10 cellular contexts compared by ENCODE assay signal in genomic region chr12:42234970-42235369, GRCh38. TPM values are rescaled to one million over a fixed set of nuclear protein-coding genes. Genes with fewer than 3 reads are reported as not detected.
DNase-seq lines count a peak whose midpoint lies in the region; ATAC-seq, FAIRE-seq and TF ChIP-seq lines count a peak whose summit lies in the region.
"Had no signal": no experiment of that assay in that cellular context is flagged by ENCODE, and none has a peak within 500 bp of the region (broad histone marks: within the 10 kb centered on the region; RNA-seq: fewer than 3 reads in every experiment).

No MANE protein-coding gene starts in this region.

- TF ChIP-seq EP300 in GM12878 (IDR thresholded peaks at IDR 0.05; ENCODE audit: borderline replicate concordance in 1 of 2, control insufficient read depth in 1 of 2, low read depth in 2 of 2, low read length in 2 of 2) = no peak
- no peak for TF ChIP-seq EP300 in stomach (IDR thresholded peaks at IDR 0.05)

- 31 to 43% methylated on average over 2 of the region's 2 CpGs for WGBS in GM23248 (ENCODE audit: low coverage in 1 of 2, low lambda C conversion rate in 2 of 2, missing lambda C conversion rate in 2 of 2), 2 experiments
- WGBS in GM12878 (ENCODE audit: insufficient coverage, insufficient replicate concordance, low lambda C conversion rate, missing lambda C conversion rate) = 100% methylated on average over 2 of the region's 2 CpGs
- 62 to 76% (median 69%) methylated on average over 2 of the region's 2 CpGs for WGBS in stomach, 5 donors

- peak overlapping the region; percentile 99 for H3K4me2 ChIP-seq in GM23248 (ENCODE audit: unreplicated experiment)
- peak overlapping the region; percentile 76 for H3K4me2 ChIP-seq in GM12878 (ENCODE audit: control insufficient read depth, insufficient read depth)

- peaks cover 75% of the 10 kb centered on the region for H3K79me2 ChIP-seq in GM23248 (ENCODE audit: insufficient read depth)
- H3K79me2 ChIP-seq in GM12878 (ENCODE audit: control insufficient read depth, insufficient read depth, low read length) = peaks cover 52% of the 10 kb centered on the region

- in situ Hi-C loops in GM23248 (cut with MboI) (no loop called here), GM12878 (cut with MboI) (no loop called here)

- FAIRE-seq in GM12878 (lab: Jason Lieb, UNC) = no peak
- FAIRE-seq in kidney (lab: Jason Lieb, UNC) = peak; percentile 37
- FAIRE-seq in RCC 7860 (lab: Jason Lieb, UNC) = no peak

- H3K9me3 ChIP-seq in GM23248 (ENCODE audit: low read depth) = no peaks in the 10 kb centered on the region
- H3K9me3 ChIP-seq in GM12878 (replicated peaks; ENCODE audit: control insufficient read depth, insufficient read depth, low read length) = no peaks in the 10 kb centered on the region
- H3K9me3 ChIP-seq in kidney (ENCODE audit: control insufficient read depth in 1 of 2, low read length in 2 of 2) = no peaks in the 10 kb centered on the region
- no peaks in the 10 kb centered on the region for H3K9me3 ChIP-seq in stomach

- no peaks in the 10 kb centered on the region for H3K27me3 ChIP-seq in GM23248 (replicated peaks; ENCODE audit: insufficient read depth)
- no peaks in the 10 kb centered on the region for H3K27me3 ChIP-seq in GM12878 (replicated peaks in 1 of 2; ENCODE audit: control insufficient read depth in 2 of 2, insufficient read depth in 2 of 2, low read length in 1 of 2)
- H3K27me3 ChIP-seq in stomach = no peaks in the 10 kb centered on the region

- H3K27ac ChIP-seq in GM23248 (peak overlapping the region; percentile 46), GM12878 (ENCODE audit: control insufficient read depth, insufficient read depth) (peak overlapping the region; percentile 42; the same call in 1 of the 2 replicates), kidney (ENCODE audit: low read depth in 2 of 2, low read length in 2 of 2) (peak overlapping the region in 1 of 2 donors; percentile 30), stomach (peak overlapping the region in 4 of 5 donors; percentile 52 to 98 (median 72))
- H3K27ac ChIP-seq: WERI-Rb-1 had no signal

- intact Hi-C loops in GM12878 (cut with micrococcal nuclease; ENCODE audit: unreplicated experiment) = loop anchor here (5.0 kb wide), 1 partner anchor 93 kb away; the partner anchor contains the start of gene GXYLT1
- intact Hi-C loops in kidney (cut with DNase I) = no loop called here
- intact Hi-C loops in stomach (cut with DNase I; ENCODE audit: low total_unique reads) = loop anchor here (5.0 kb wide), 1 partner anchor 88 kb away; no protein-coding TSS in a partner anchor

- SMC1A ChIA-PET in GM12878 (lab: Charles Lee; ENCODE audit: uncharacterized antibody, unreplicated experiment) = interaction anchor here (1.1 to 3.0 kb wide), 8 partner anchors 9 to 97 kb away, joined by 4 to 14 read pairs (median 6); partner anchors contain the start of genes PPHLN1 and ZCRB1

- H3K4me1 ChIP-seq in GM23248 (ENCODE audit: insufficient read depth) = peaks cover 42% of the 10 kb centered on the region
- H3K4me1 ChIP-seq in GM12878 (ENCODE audit: control insufficient read depth, insufficient read depth, low read length) = peaks cover 3% of the 10 kb centered on the region; the same call in 1 of the 2 replicates
- H3K4me1 ChIP-seq in kidney (ENCODE audit: control insufficient read depth in 1 of 2, insufficient read depth in 1 of 2, low read depth in 1 of 2, low read length in 2 of 2) = peaks cover 0 to 14% of the 10 kb centered on the region in 2 donors
- H3K4me1 ChIP-seq in stomach = peaks cover 19 to 55% (median 35%) of the 10 kb centered on the region in 4 donors

- H3K36me3 ChIP-seq in GM23248 (ENCODE audit: low read depth) (peaks cover under 1% of the 10 kb centered on the region; the same call in 1 of the 2 replicates), GM12878 (ENCODE audit: control insufficient read depth in 2 of 2, insufficient read depth in 2 of 2, low read length in 1 of 2) (peaks cover 0 to 6% of the 10 kb centered on the region in 2 experiments; a peak in 2 of 4 replicates), kidney (ENCODE audit: control insufficient read depth in 1 of 2, insufficient read depth in 2 of 2, low read length in 2 of 2) (no peaks in the 10 kb centered on the region), stomach (peaks cover 2 to 10% (median 6%) of the 10 kb centered on the region in 4 donors)

- TF ChIP-seq RAD21 in GM12878 (IDR thresholded peaks at IDR 0.05; ENCODE audit: insufficient read depth, low read depth, low read length) = no peak

- H3K9ac ChIP-seq in GM23248 = peak overlapping the region; percentile 88
- peak overlapping the region; percentile 49; the same call in 1 of the 2 replicates for H3K9ac ChIP-seq in GM12878 (ENCODE audit: control insufficient read depth, insufficient read depth, low read length)
- no peak overlapping the region for H3K9ac ChIP-seq in kidney (ENCODE audit: low read length in 2 of 2)

- RAD21 ChIA-PET in GM12878 (lab: Charles Lee; ENCODE audit: unreplicated experiment) = interaction anchor here (0.8 to 1.5 kb wide), 4 partner anchors 19 to 110 kb away, joined by 3 to 6 read pairs (median 4); no protein-coding TSS in a partner anchor

- no peaks in the 10 kb centered on the region for H4K20me1 ChIP-seq in GM23248 (ENCODE audit: insufficient read depth)
- H4K20me1 ChIP-seq in GM12878 (ENCODE audit: control insufficient read depth, insufficient read depth) = no peaks in the 10 kb centered on the region

- POLR2A ChIA-PET in GM12878 (lab: Charles Lee) = interaction anchor here (1.4 to 1.7 kb wide), 2 partner anchors 9 to 90 kb away, joined by 4 to 6 read pairs; no protein-coding TSS in a partner anchor

- ATAC-seq in GM12878 (no peak), HG02973 (IDR thresholded peaks at IDR 0.05; ENCODE audit: unreplicated experiment) (no peak), GM21619 (IDR thresholded peaks at IDR 0.05; ENCODE audit: unreplicated experiment) (no peak)

- CTCF ChIA-PET in GM12878 (lab: Yijun Ruan, JAX) = interaction anchor here (0.8 to 2.5 kb wide), 6 partner anchors 26 to 99 kb away, joined by 3 to 12 read pairs (median 4); no protein-coding TSS in a partner anchor

- no TSS peak for BruUV-seq in GM12878 (replicated peaks; lab: Mats Ljungman, UMichigan)

- peak; percentile 33 for DNase-seq in GM23248
- no peak for DNase-seq in GM12878 (ENCODE audit: low read depth, low spot score)
- DNase-seq in kidney = no peak
- DNase-seq in stomach = no peak
- DNase-seq in NCI-H146 (lab: John Stamatoyannopoulos, UW) = no peak
- no peak for DNase-seq in RCC 7860 (ENCODE audit: low spot score)
- DNase-seq: NCI-H2227 treated with DMSO at 0.1 percent for 48 hours, WERI-Rb-1 had no signal

- no peak overlapping the region for H2AFZ ChIP-seq in GM23248
- H2AFZ ChIP-seq in GM12878 (ENCODE audit: control insufficient read depth, low read depth, low read length) = no peak overlapping the region

- H3K9me2 ChIP-seq in GM23248 (ENCODE audit: insufficient read depth) = no peaks in the 10 kb centered on the region

- no peaks in the 10 kb centered on the region; the same call in 1 of the 2 replicates for H3F3A ChIP-seq in GM23248 (ENCODE audit: insufficient read depth)

- TF ChIP-seq CTCF in GM12878 (IDR thresholded peaks at IDR 0.05 in 2 of 3, conservative IDR thresholded peaks at IDR 0.05 in 1 of 3; ENCODE audit: control insufficient read depth in 2 of 3, extremely low read depth in 1 of 3, insufficient read depth in 1 of 3, low read depth in 3 of 3, low read length in 3 of 3) (no peak), kidney (IDR thresholded peaks at IDR 0.05; ENCODE audit: borderline replicate concordance, extremely low read depth, insufficient read depth) (no peak), stomach (IDR thresholded peaks at IDR 0.05) (no peak)

- TF ChIP-seq POLR2A in GM12878 (IDR thresholded peaks at IDR 0.05; ENCODE audit: low read depth, low read length) (no peak), stomach (IDR thresholded peaks at IDR 0.05) (no peak)

- H3K4me3 ChIP-seq in GM23248 (peak overlapping the region; percentile 91; the same call in 1 of the 2 replicates), GM12878 (peak overlapping the region; percentile 26; the same call in 1 of the 2 replicates), kidney (ENCODE audit: low read length in 2 of 2) (no peak overlapping the region), stomach (no peak overlapping the region)

TF ChIP-seq in GM12878, 131 proteins besides CTCF, POLR2A, EP300 and RAD21 (continues in another document):
- TF ChIP-seq BHLHE40 (IDR thresholded peaks at IDR 0.05; ENCODE audit: borderline replicate concordance in 1 of 2, low read depth in 2 of 2, low read length in 1 of 2) = no peak
- no peak for TF ChIP-seq RCOR1 (conservative IDR thresholded peaks at IDR 0.05; ENCODE audit: low read depth, low read length)
- no peak for TF ChIP-seq YBX1 (IDR thresholded peaks at IDR 0.05)
- TF ChIP-seq ZNF207 (IDR thresholded peaks at IDR 0.05; ENCODE audit: borderline replicate concordance) = no peak
- no peak for TF ChIP-seq POLR2AphosphoS2 (IDR thresholded peaks at IDR 0.05; ENCODE audit: low read depth, low read length)
- no peak for TF ChIP-seq POU2F2 (IDR thresholded peaks at IDR 0.05; ENCODE audit: borderline replicate concordance, low read depth, low read length)

RNA-seq across cellular contexts. Expression of gene YAF2, which starts 3.1 kb away (rescaled TPM):
- total RNA-seq in GM23248 (2014; rRNA removed; shearing (Covaris generic)) = 17.0 and 28.1 TPM in 2 replicates
- polyA plus RNA-seq in GM23248 (2016; fragmentation: Nextera tagmentation; extraction: Ambion mirVana) (21.0 and 26.5 TPM in 2 replicates), GM12878 (2011; rRNA removed) (26.3 and 36.1 TPM in 2 replicates), GM12878 (2014; fragmentation: Illumina TruSeq; extraction: Trizol) (26.4 and 36.8 TPM in 2 replicates), GM12878 (2014; fragmentation: Nextera tagmentation; extraction: Ambion mirVana) (10 to 100 TPM; 20.8 TPM), GM12878 (2014; rRNA removed) (13.6 and 20.8 TPM in 2 replicates), GM12878 (2016; fragmentation: Nextera tagmentation; extraction: Ambion mirVana) (10 to 100 TPM; 22.2 to 23.8 TPM), kidney (ENCODE audit: insufficient read depth, low read depth, low replicate concordance) (15.0 TPM), stomach (10 to 100 TPM in 1 of 3 donors, 1 to 10 TPM in 2; 8.7 to 27.2 (median 9.7) TPM)
- total RNA-seq in GM12878 (2013; cell fraction: nucleolus; rRNA removed) = 106 and 130 TPM in 2 replicates
- total RNA-seq in GM12878 (2014; rRNA removed) (16.6 and 18.8 TPM in 2 replicates), GM12878 (2014; rRNA removed; fragmentation: Illumina TruSeq; extraction: Trizol) (24.2 and 25.8 TPM in 2 replicates), GM12878 (2021) (33.3 and 36.6 TPM in 2 replicates), kidney (32.0 TPM), stomach (10 to 100 TPM; 36.5 to 91.0 (median 45.8) TPM)
- polyA plus RNA-seq in GM12878 (2011; ENCODE audit: low read depth) = 17.1 TPM
- polyA plus RNA-seq in GM12878 (2011; cell fraction: cytosol; rRNA removed) = 8.4 TPM in 2 replicates
- polyA plus RNA-seq in GM12878 (2011; cell fraction: nucleus; rRNA removed) = 19.8 and 21.2 TPM in 2 replicates
- 13.3 and 14.2 TPM in 2 replicates for polyA plus RNA-seq in GM12878 (2012)
- 15.9 and 17.7 TPM in 2 replicates for polyA minus RNA-seq in GM12878 (2011; rRNA and poly(A)+ RNA removed)
- 4.7 and 14.3 TPM in 2 replicates for polyA minus RNA-seq in GM12878 (2011; cell fraction: cytosol; rRNA and poly(A)+ RNA removed)
- polyA minus RNA-seq in GM12878 (2011; cell fraction: nucleus; rRNA and poly(A)+ RNA removed) = 30.1 and 46.6 TPM in 2 replicates

Comparison
In these comparisons a context has a peak if more than half of its experiments do, and no peak if none do; other contexts are left out.
1. H3K4me3 ChIP-seq: peak in GM23248 (single experiment) and GM12878 (single experiment); none in kidney (0 of 2) and stomach (0 of 4).
2. H3K9ac ChIP-seq: peak in GM23248 (single experiment) and GM12878 (single experiment); none in kidney (0 of 2).